ENCODE assay signal across 14 cellular contexts in the genomic region with DNA sequence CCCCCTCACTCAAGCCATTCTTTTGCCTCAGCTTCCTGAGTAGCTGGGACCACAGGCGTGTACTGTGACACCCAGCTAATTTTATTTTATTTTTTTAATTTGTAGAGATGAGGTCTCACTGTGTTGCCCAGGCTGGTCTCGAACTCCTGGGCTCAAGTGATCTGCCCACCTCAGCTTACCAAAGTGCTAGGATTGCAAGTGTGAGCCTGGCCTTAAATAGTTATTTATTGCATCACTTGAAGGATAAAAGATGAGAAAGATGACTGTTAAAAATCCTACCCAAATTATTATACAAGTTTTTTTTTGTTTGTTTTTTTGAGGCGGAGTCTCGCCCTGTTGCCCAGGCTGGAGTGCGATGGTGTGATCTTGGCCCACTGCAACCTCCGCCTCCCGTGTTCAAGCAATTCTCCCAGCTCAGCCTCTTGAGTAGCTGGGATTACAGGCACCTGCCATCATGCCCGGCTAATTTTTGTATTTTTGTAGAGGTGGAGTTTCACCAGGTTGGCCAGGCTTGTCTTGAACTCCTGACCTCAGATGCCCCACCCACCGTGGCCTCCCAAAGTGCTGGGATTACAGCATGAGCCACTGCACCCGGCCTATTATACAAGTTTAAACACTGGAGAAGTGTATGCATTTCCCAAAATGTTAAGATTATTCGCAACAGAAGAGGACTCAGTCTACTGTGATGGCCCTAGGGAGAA. TPM values are rescaled to one million over a fixed set of nuclear protein-coding genes. Genes with fewer than 3 reads are reported as not detected.
DNase-seq lines count a peak whose midpoint lies in the region; ATAC-seq, FAIRE-seq and TF ChIP-seq lines count a peak whose summit lies in the region.
"Had no signal": no experiment of that assay in that cellular context is flagged by ENCODE, and none has a peak within 500 bp of the region (broad histone marks: within the 10 kb centered on the region; RNA-seq: fewer than 3 reads in every experiment).

No MANE protein-coding gene starts in this region.

- WGBS in heart right ventricle, 2 donors = 84 to 88% methylated on average over 11 of the region's 11 CpGs

- H3K9me3 ChIP-seq in OCI-LY1 (ENCODE audit: low read length) (no peaks in the 10 kb centered on the region), heart right ventricle (peaks cover 0 to 4% (median 0%) of the 10 kb centered on the region in 11 donors), skeletal muscle satellite cell (replicated peaks; ENCODE audit: low read length) (no peaks in the 10 kb centered on the region)
- H3K9me3 ChIP-seq: vagina had no signal

- H4K20me1 ChIP-seq in OCI-LY1 (ENCODE audit: insufficient read depth, low read length) = no peaks in the 10 kb centered on the region

- no peak overlapping the region for H2AFZ ChIP-seq in OCI-LY1 (ENCODE audit: low read length)

- no peak for ATAC-seq in heart right ventricle

- peak overlapping the region; percentile 36 for H3K27ac Mint-ChIP-seq in activated naive CD4-positive, alpha-beta T cell treated with anti-CD3 and anti-CD28 coated beads for 36 hours

- no peak overlapping the region for H3K9ac ChIP-seq in OCI-LY1 (ENCODE audit: low read length)
- H3K9ac ChIP-seq in skeletal muscle satellite cell (ENCODE audit: low read depth, low read length) = no peak overlapping the region

- H3K79me2 ChIP-seq in OCI-LY1 (ENCODE audit: insufficient read depth, low read length) = peaks cover 25% of the 10 kb centered on the region

- CTCF ChIA-PET in activated naive CD4-positive, alpha-beta T cell treated with anti-CD3 and anti-CD28 coated beads for 36 hours (lab: Charles Lee) = interaction anchor here (1.2 to 7.1 kb wide), 3 partner anchors 13 to 57 kb away, joined by 5 to 57 read pairs (median 15); partner anchors contain the start of gene SF3A3

- DNase-seq in activated naive CD4-positive, alpha-beta T cell treated with anti-CD3 and anti-CD28 coated beads for 36 hours = no peak
- no peak for DNase-seq in activated naive CD4-positive, alpha-beta T cell treated with Interleukin-2 at 50 U/mL for 16 hours
- DNase-seq in heart right ventricle = no peak
- DNase-seq in activated CD4-positive, CD25-positive, alpha-beta regulatory T cell treated with anti-CD3 and anti-CD28 coated beads, Interleukin-2, amount 50 U/mL, for 72 hours = no peak
- DNase-seq in putamen (ENCODE audit: low spot score) = no peak
- DNase-seq in D721Med (ENCODE audit: insufficient read length, low spot score) = no peak
- DNase-seq: DMS79 treated with DMSO at 0.1 percent for 48 hours, head of caudate nucleus, MM.1S, nucleus accumbens had no signal

- no peaks in the 10 kb centered on the region for H3K9me3 Mint-ChIP-seq in activated naive CD4-positive, alpha-beta T cell treated with anti-CD3 and anti-CD28 coated beads for 36 hours

- peaks cover 50% of the 10 kb centered on the region for H3K36me3 ChIP-seq in OCI-LY1 (ENCODE audit: insufficient read depth, low read length)
- H3K36me3 ChIP-seq in heart right ventricle = peaks cover 0 to 50% (median 25%) of the 10 kb centered on the region in 9 donors
- H3K36me3 ChIP-seq in skeletal muscle satellite cell (ENCODE audit: insufficient read depth, low read length) = peaks cover 25% of the 10 kb centered on the region

- no peaks in the 10 kb centered on the region for H3K27me3 Mint-ChIP-seq in activated naive CD4-positive, alpha-beta T cell treated with anti-CD3 and anti-CD28 coated beads for 36 hours (ENCODE audit: low read depth)

- H3K27me3 ChIP-seq in OCI-LY1 (ENCODE audit: insufficient read depth, low read length) = no peaks in the 10 kb centered on the region
- no peaks in the 10 kb centered on the region for H3K27me3 ChIP-seq in heart right ventricle
- H3K27me3 ChIP-seq in skeletal muscle satellite cell (ENCODE audit: control insufficient read depth, insufficient read depth, low read length) = no peaks in the 10 kb centered on the region
- H3K27me3 ChIP-seq: vagina had no signal

- peaks cover 32% of the 10 kb centered on the region for H3K36me3 Mint-ChIP-seq in activated naive CD4-positive, alpha-beta T cell treated with anti-CD3 and anti-CD28 coated beads for 36 hours (ENCODE audit: low read depth)

- intact Hi-C loops in activated naive CD4-positive, alpha-beta T cell treated with anti-CD3 and anti-CD28 coated beads for 36 hours (cut with micrococcal nuclease) = no loop called here
- intact Hi-C loops in heart right ventricle (cut with DNase I) = no loop called here

- H3K4me1 ChIP-seq in OCI-LY1 (ENCODE audit: insufficient read depth, low read length, severe bottlenecking) (peaks cover 17% of the 10 kb centered on the region), heart right ventricle (peaks cover 19 to 63% (median 48%) of the 10 kb centered on the region in 9 donors), skeletal muscle satellite cell (ENCODE audit: control insufficient read depth, insufficient read depth, low read length) (peaks cover 26% of the 10 kb centered on the region)

- FAIRE-seq in D721Med (lab: Jason Lieb, UNC) = no peak

- no peak overlapping the region for H3K4me3 Mint-ChIP-seq in activated naive CD4-positive, alpha-beta T cell treated with anti-CD3 and anti-CD28 coated beads for 36 hours

- H3K4me2 ChIP-seq in OCI-LY1 (ENCODE audit: low read length) (0 out of 2 replicates have a peak overlapping the region, but pooled peaks have one; percentile 89), skeletal muscle satellite cell (ENCODE audit: low read length) (peak overlapping the region; percentile 78)

- H3K9me2 ChIP-seq in OCI-LY1 (ENCODE audit: low read depth, low read length) = no peaks in the 10 kb centered on the region

- H3F3A ChIP-seq in OCI-LY1 (ENCODE audit: insufficient read depth, low read length) = no peaks in the 10 kb centered on the region

- TF ChIP-seq CTCF in OCI-LY1 (IDR thresholded peaks at IDR 0.05; ENCODE audit: low read length) = no peak
- no peak for TF ChIP-seq CTCF in heart right ventricle (IDR thresholded peaks at IDR 0.05)
- TF ChIP-seq CTCF in D721Med (IDR thresholded peaks at IDR 0.05; ENCODE audit: insufficient read depth, missing control alignments) = no peak

- H3K27ac ChIP-seq in OCI-LY1 (ENCODE audit: low read depth, low read length, poor library complexity, severe bottlenecking) = no peak overlapping the region
- peak overlapping the region in 7 of 10 donors; percentile 69 to 95 (median 81) for H3K27ac ChIP-seq in heart right ventricle

- H3K4me3 ChIP-seq in OCI-LY1 (ENCODE audit: low read depth, low read length, poor library complexity, severe bottlenecking) (no peak overlapping the region), heart right ventricle (no peak overlapping the region), skeletal muscle satellite cell (ENCODE audit: low read length) (no peak overlapping the region)
- H3K4me3 ChIP-seq: vagina had no signal

- H3K4me1 Mint-ChIP-seq in activated naive CD4-positive, alpha-beta T cell treated with anti-CD3 and anti-CD28 coated beads for 36 hours (ENCODE audit: low read depth) = peaks cover 44% of the 10 kb centered on the region

RNA-seq across cellular contexts. Expression of gene UTP11, which starts 2.3 kb away (rescaled TPM):
- total RNA-seq in activated naive CD4-positive, alpha-beta T cell treated with anti-CD3 and anti-CD28 coated beads for 36 hours = 10 to 100 TPM; 49.7 to 49.8 TPM
- 10 to 100 TPM; 24.1 to 59.8 (median 37.1) TPM for total RNA-seq in heart right ventricle
- 10 to 100 TPM; 22.9 to 34.2 TPM for polyA plus RNA-seq in heart right ventricle
- 61.4 and 67.7 TPM in 2 replicates for total RNA-seq in skeletal muscle satellite cell (2012; rRNA removed)

RNA-seq across cellular contexts. Expression of gene FHL3, which starts 9.6 kb away (rescaled TPM):
- total RNA-seq in activated naive CD4-positive, alpha-beta T cell treated with anti-CD3 and anti-CD28 coated beads for 36 hours = 10 to 100 TPM; 12.1 to 12.7 TPM
- total RNA-seq in heart right ventricle = 10 to 100 TPM in 3 of 10 donors, 1 to 10 TPM in 7; 5.8 to 23.8 (median 8.3) TPM
- polyA plus RNA-seq in heart right ventricle = 10 to 100 TPM; 11.6 to 14.9 TPM
- total RNA-seq in skeletal muscle satellite cell (2012; rRNA removed) = 13.1 and 17.2 TPM in 2 replicates

RNA-seq across cellular contexts. Expression of gene SF3A3, which starts 25.1 kb away (rescaled TPM):
- 10 to 100 TPM; 88.2 to 89.9 TPM for total RNA-seq in activated naive CD4-positive, alpha-beta T cell treated with anti-CD3 and anti-CD28 coated beads for 36 hours
- total RNA-seq in heart right ventricle = 10 to 100 TPM; 21.0 to 30.3 (median 27.1) TPM
- 10 to 100 TPM; 14.2 to 18.6 TPM for polyA plus RNA-seq in heart right ventricle
- 77.5 and 94.6 TPM in 2 replicates for total RNA-seq in skeletal muscle satellite cell (2012; rRNA removed)

RNA-seq across cellular contexts. Expression of gene POU3F1, which starts 31.7 kb away (rescaled TPM):
- not detected for total RNA-seq in activated naive CD4-positive, alpha-beta T cell treated with anti-CD3 and anti-CD28 coated beads for 36 hours
- under 1 TPM in 2 of 10 donors, not detected in 8; 0.13 to 0.22 TPM for total RNA-seq in heart right ventricle
- polyA plus RNA-seq in heart right ventricle = under 1 TPM in 1 of 2 donors, not detected in 1; 0.03 TPM
- 0.22 TPM in 1 of 2 replicates, not detected in the other for total RNA-seq in skeletal muscle satellite cell (2012; rRNA removed)
- total RNA-seq: liver, vagina had no signal
- polyA plus RNA-seq: liver had no signal
